7 cellular contexts compared by ENCODE assay signal in genomic region chr21:31636874-31637273, GRCh38.
"Had no signal": no experiment of that assay in that cellular context is flagged by ENCODE, and none has a peak within 500 bp of the region (broad histone marks: within the 10 kb centered on the region; RNA-seq: fewer than 3 reads in every experiment).

No MANE protein-coding gene starts in this region.

- FAIRE-seq: HepG2, HTR-8/SVneo, K562 had no signal

- DNase-seq: IMR-90, KBM-7 had no signal

- H3K4me3 Mint-ChIP-seq: IgD-negative memory B cell had no signal

- H3K27me3 Mint-ChIP-seq: IgD-negative memory B cell had no signal

- H3K4me1 Mint-ChIP-seq: IgD-negative memory B cell had no signal

- ATAC-seq: HepG2, K562 had no signal

- H3K27ac ChIP-seq: HL-60 had no signal

- H3K4me3 ChIP-seq: K562 had no signal
